ENCODE assay signal across 7 cellular contexts in the genomic region with DNA sequence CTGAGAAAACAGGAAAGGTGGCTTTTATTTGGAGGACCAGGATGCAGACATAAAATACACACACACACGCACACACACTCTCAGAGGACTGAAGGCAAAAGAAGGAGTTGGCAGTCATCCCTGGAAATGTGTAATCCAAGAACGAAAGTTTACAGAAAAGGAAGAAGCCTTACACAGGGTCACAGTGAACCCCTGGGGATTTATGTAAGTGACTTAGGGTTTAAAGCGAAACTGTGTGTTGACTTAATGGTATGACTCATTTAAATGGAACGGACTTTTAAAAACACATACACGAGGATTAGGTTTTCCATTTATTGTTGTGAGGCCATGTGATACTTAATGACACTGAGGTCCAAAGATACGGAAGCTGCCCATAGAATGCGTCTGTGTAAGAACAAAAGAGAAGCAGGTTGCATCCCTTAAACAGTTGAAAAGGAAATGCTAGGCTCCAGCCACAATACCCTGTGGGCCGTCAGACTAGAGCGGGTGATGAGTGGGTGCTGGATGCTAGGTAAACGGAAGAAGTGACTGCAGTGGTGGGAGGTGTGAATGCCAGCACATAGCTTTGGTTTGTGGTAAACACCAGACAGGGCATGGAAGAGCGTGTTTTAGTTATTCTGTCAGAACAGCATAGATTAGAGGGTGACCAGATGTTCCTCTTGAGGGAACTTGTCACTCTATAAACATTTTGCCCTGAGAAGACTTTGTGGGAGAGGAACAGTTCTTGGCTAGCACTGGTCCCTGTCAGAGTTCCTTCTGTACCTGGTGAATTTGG. TPM values are rescaled to one million over a fixed set of nuclear protein-coding genes. Genes with fewer than 3 reads are reported as not detected.
DNase-seq lines count a peak whose midpoint lies in the region; ATAC-seq lines count a peak whose summit lies in the region.

No MANE protein-coding gene starts in this region.

- no peaks in the 10 kb centered on the region for H3K9me3 Mint-ChIP-seq in activated T-helper 1 cell treated with anti-CD3 and anti-CD28 coated beads, Interleukin-12 subunit alpha, Interleukin-12 subunit beta, Interleukin-2, Interleukin-4 antibody, amounts not matched to agents 30 ng/mL and 10 ng/mL and 1 ng/mL, durations not matched to agents 14 hours and 24 hours and 36 hours

- no peaks in the 10 kb centered on the region for H3K9me3 ChIP-seq in skeletal muscle tissue (ENCODE audit: control insufficient read depth in 3 of 3, low read length in 3 of 3)

- peaks cover 8 to 13% (median 12%) of the 10 kb centered on the region in 3 donors for H3K4me1 ChIP-seq in skeletal muscle tissue (ENCODE audit: control insufficient read depth in 3 of 3, insufficient read depth in 3 of 3, low read length in 3 of 3)

- peak overlapping the region; percentile 1 for H3K4me3 Mint-ChIP-seq in activated T-helper 1 cell treated with anti-CD3 and anti-CD28 coated beads, Interleukin-12 subunit alpha, Interleukin-12 subunit beta, Interleukin-2, Interleukin-4 antibody, amounts not matched to agents 30 ng/mL and 10 ng/mL and 1 ng/mL, durations not matched to agents 14 hours and 24 hours and 36 hours

- H3K27ac ChIP-seq in skeletal muscle tissue (ENCODE audit: low read depth, low read length): peak overlapping the region; percentile 54

- H3K27me3 Mint-ChIP-seq in activated T-helper 1 cell treated with anti-CD3 and anti-CD28 coated beads, Interleukin-12 subunit alpha, Interleukin-12 subunit beta, Interleukin-2, Interleukin-4 antibody, amounts not matched to agents 30 ng/mL and 10 ng/mL and 1 ng/mL, durations not matched to agents 14 hours and 24 hours and 36 hours (ENCODE audit: insufficient read depth): peaks cover 47% of the 10 kb centered on the region

- ATAC-seq in GM18873 (IDR thresholded peaks at IDR 0.05; ENCODE audit: low FRiP score, unreplicated experiment) (peak; percentile 89), HG03045 (IDR thresholded peaks at IDR 0.05; ENCODE audit: unreplicated experiment) (peak; percentile 96)

- DNase-seq in NCI-H748 (lab: John Stamatoyannopoulos, UW; ENCODE audit: unreplicated experiment) (peak; percentile 79), glomerular endothelial cell (ENCODE audit: extremely low read depth, low read depth, low spot score) (peak; percentile 100), GOT3 (lab: John Stamatoyannopoulos, UW) (no peak)
- DNase-seq in activated T-helper 1 cell treated with anti-CD3 and anti-CD28 coated beads, Interleukin-12 subunit alpha, Interleukin-12 subunit beta, Interleukin-2, Interleukin-4 antibody, amounts not matched to agents 30 ng/mL and 10 ng/mL and 1 ng/mL, durations not matched to agents 14 hours and 24 hours and 36 hours (ENCODE audit: low spot score): peak; percentile 62

- peaks cover 34% of the 10 kb centered on the region for H3K4me1 Mint-ChIP-seq in activated T-helper 1 cell treated with anti-CD3 and anti-CD28 coated beads, Interleukin-12 subunit alpha, Interleukin-12 subunit beta, Interleukin-2, Interleukin-4 antibody, amounts not matched to agents 30 ng/mL and 10 ng/mL and 1 ng/mL, durations not matched to agents 14 hours and 24 hours and 36 hours (ENCODE audit: low read depth)

- no peaks in the 10 kb centered on the region for H3K27me3 ChIP-seq in skeletal muscle tissue (ENCODE audit: control insufficient read depth in 3 of 3, insufficient read depth in 3 of 3, low read length in 3 of 3)

- peak overlapping the region in 2 of 3 donors; percentile 0 to 44 for H3K4me3 ChIP-seq in skeletal muscle tissue (ENCODE audit: low read length in 3 of 3)

- intact Hi-C loops in activated T-helper 1 cell treated with anti-CD3 and anti-CD28 coated beads, Interleukin-12 subunit alpha, Interleukin-12 subunit beta, Interleukin-2, Interleukin-4 antibody, amounts not matched to agents 30 ng/mL and 10 ng/mL and 1 ng/mL, durations not matched to agents 14 hours and 24 hours and 36 hours (cut with micrococcal nuclease): loop anchor here (1.0 to 5.0 kb wide), 11 partner anchors 19 to 1099 kb away; partner anchors contain the start of genes C1orf52, GNG5, MCOLN2 and ODF2L

- peak overlapping the region in 1 of 3 donors; percentile 40 for H3K9ac ChIP-seq in skeletal muscle tissue (ENCODE audit: low read depth in 1 of 3, low read length in 3 of 3)

- H3K27ac Mint-ChIP-seq in activated T-helper 1 cell treated with anti-CD3 and anti-CD28 coated beads, Interleukin-12 subunit alpha, Interleukin-12 subunit beta, Interleukin-2, Interleukin-4 antibody, amounts not matched to agents 30 ng/mL and 10 ng/mL and 1 ng/mL, durations not matched to agents 14 hours and 24 hours and 36 hours: peak overlapping the region; percentile 80

- no peaks in the 10 kb centered on the region for H3K36me3 ChIP-seq in skeletal muscle tissue (ENCODE audit: control insufficient read depth in 3 of 3, insufficient read depth in 3 of 3, low read length in 3 of 3)

- peaks cover 2% of the 10 kb centered on the region for H3K36me3 Mint-ChIP-seq in activated T-helper 1 cell treated with anti-CD3 and anti-CD28 coated beads, Interleukin-12 subunit alpha, Interleukin-12 subunit beta, Interleukin-2, Interleukin-4 antibody, amounts not matched to agents 30 ng/mL and 10 ng/mL and 1 ng/mL, durations not matched to agents 14 hours and 24 hours and 36 hours (ENCODE audit: low read depth)

RNA-seq across cellular contexts. Expression of gene BCL10, which starts 21.6 kb away (rescaled TPM):
- 25.1 and 28.8 TPM in 2 replicates for total RNA-seq in activated T-helper 1 cell treated with anti-CD3 and anti-CD28 coated beads, Interleukin-12 subunit alpha, Interleukin-12 subunit beta, Interleukin-2, Interleukin-4 antibody, amounts not matched to agents 30 ng/mL and 10 ng/mL and 1 ng/mL, durations not matched to agents 14 hours and 24 hours and 36 hours
- 66.5 and 87.8 TPM in 2 replicates for total RNA-seq in glomerular endothelial cell
- total RNA-seq in skeletal muscle tissue: 15.7 TPM

RNA-seq across cellular contexts. Expression of gene C1orf52, which starts 38.6 kb away (rescaled TPM):
- 30.9 and 31.6 TPM in 2 replicates for total RNA-seq in activated T-helper 1 cell treated with anti-CD3 and anti-CD28 coated beads, Interleukin-12 subunit alpha, Interleukin-12 subunit beta, Interleukin-2, Interleukin-4 antibody, amounts not matched to agents 30 ng/mL and 10 ng/mL and 1 ng/mL, durations not matched to agents 14 hours and 24 hours and 36 hours
- total RNA-seq in glomerular endothelial cell (13.2 and 26.3 TPM in 2 replicates), skeletal muscle tissue (6.3 TPM)
